14 cellular contexts compared by ENCODE assay signal in genomic region chr17:70173646-70174045, GRCh38. TPM values are rescaled to one million over a fixed set of nuclear protein-coding genes. Genes with fewer than 3 reads are reported as not detected.
"Had no signal": no experiment of that assay in that cellular context is flagged by ENCODE, and none has a peak within 500 bp of the region (broad histone marks: within the 10 kb centered on the region; RNA-seq: fewer than 3 reads in every experiment).

No MANE protein-coding gene starts in this region.

- H3K27me3 ChIP-seq: thyroid gland had no signal

- H3K4me3 Mint-ChIP-seq: activated CD4-positive, alpha-beta memory T cell treated with anti-CD3 and anti-CD28 coated beads for 36 hours; activated naive CD8-positive, alpha-beta T cell treated with anti-CD3 and anti-CD28 coated beads for 36 hours; activated T-cell treated with anti-CD3 and anti-CD28 coated beads, Interleukin-2, amount 50 U/mL, for 4 hours; natural killer cell treated with Interleukin-12 subunit alpha and Interleukin-12 subunit beta and Interleukin-15 and Interleukin-18, amount 100 ng/mL, for 72 hours had no signal

- H3K9me3 Mint-ChIP-seq: activated CD4-positive, alpha-beta memory T cell treated with anti-CD3 and anti-CD28 coated beads for 36 hours; activated naive CD8-positive, alpha-beta T cell treated with anti-CD3 and anti-CD28 coated beads for 36 hours; activated T-cell treated with anti-CD3 and anti-CD28 coated beads, Interleukin-2, amount 50 U/mL, for 4 hours had no signal

- H3K27ac Mint-ChIP-seq: activated CD4-positive, alpha-beta memory T cell treated with anti-CD3 and anti-CD28 coated beads for 36 hours; activated naive CD8-positive, alpha-beta T cell treated with anti-CD3 and anti-CD28 coated beads for 36 hours; natural killer cell treated with Interleukin-12 subunit alpha and Interleukin-12 subunit beta and Interleukin-15 and Interleukin-18, amount 100 ng/mL, for 72 hours had no signal

- H3K4me1 ChIP-seq: breast epithelium, thyroid gland had no signal

- H3K27ac ChIP-seq: stomach, thyroid gland had no signal

- ATAC-seq: activated T-cell treated with anti-CD3 and anti-CD28 coated beads, Interleukin-2, amount 50 U/mL, for 4 hours; natural killer cell treated with Interleukin-12 subunit alpha and Interleukin-12 subunit beta and Interleukin-15 and Interleukin-18, amount 100 ng/mL, for 72 hours had no signal

- DNase-seq: activated CD4-positive, alpha-beta memory T cell treated with anti-CD3 and anti-CD28 coated beads for 36 hours; activated CD4-positive, alpha-beta T cell treated with anti-CD3 and anti-CD28 coated beads for 1 hour; activated gamma-delta T cell treated with Interleukin-2 at 50 U/mL for 16 hours; activated naive CD8-positive, alpha-beta T cell treated with anti-CD3 and anti-CD28 coated beads for 36 hours; activated T-cell treated with anti-CD3 and anti-CD28 coated beads, Interleukin-2, amount 50 U/mL, for 4 hours; anterior cingulate cortex; foreskin melanocyte; mammary epithelial cell; stomach; T1000; thyroid gland had no signal

- H3K36me3 Mint-ChIP-seq: activated CD4-positive, alpha-beta memory T cell treated with anti-CD3 and anti-CD28 coated beads for 36 hours; activated naive CD8-positive, alpha-beta T cell treated with anti-CD3 and anti-CD28 coated beads for 36 hours had no signal

- H3K4me3 ChIP-seq: breast epithelium, skin epidermis, stomach, thyroid gland had no signal

- H3K36me3 ChIP-seq: breast epithelium, thyroid gland had no signal

- H3K9me3 ChIP-seq: breast epithelium, stomach, thyroid gland had no signal

RNA-seq across cellular contexts. Expression of gene KCNJ2, which starts 4.3 kb away (rescaled TPM):
- total RNA-seq: activated CD4-positive, alpha-beta memory T cell treated with anti-CD3 and anti-CD28 coated beads for 36 hours; activated naive CD8-positive, alpha-beta T cell treated with anti-CD3 and anti-CD28 coated beads for 36 hours; activated T-cell treated with anti-CD3 and anti-CD28 coated beads, Interleukin-2, amount 50 U/mL, for 4 hours had no signal
